32 cellular contexts compared by ENCODE assay signal in genomic region chr2:116761864-116762263, GRCh38.
"Had no signal": no experiment of that assay in that cellular context is flagged by ENCODE, and none has a peak within 500 bp of the region (broad histone marks: within the 10 kb centered on the region; RNA-seq: fewer than 3 reads in every experiment).

No MANE protein-coding gene starts in this region.

- H3K27ac Mint-ChIP-seq: activated CD4-positive, alpha-beta memory T cell treated with anti-CD3 and anti-CD28 coated beads, Interleukin-2, amount 10 ng/mL, durations not matched to agents 7 days and 5 days; activated CD4-positive, alpha-beta T cell treated with anti-CD3 and anti-CD28 coated beads, Interleukin-2, amount 10 ng/mL, durations not matched to agents 7 days and 5 days; activated naive CD4-positive, alpha-beta T cell treated with anti-CD3 and anti-CD28 coated beads, Interleukin-2, amount 50 U/mL, for 24 hours; activated naive CD8-positive, alpha-beta T cell treated with anti-CD3 and anti-CD28 coated beads for 36 hours; activated naive CD8-positive, alpha-beta T cell treated with anti-CD3 and anti-CD28 coated beads, Interleukin-2, amount 50 U/mL, for 24 hours; activated T-helper 17 cell treated with anti-CD3 and anti-CD28 coated beads, Interleukin-2, amount 50 U/mL, for 72 hours; effector memory CD8-positive, alpha-beta T cell; T-helper 1 cell treated with Interleukin-12 subunit alpha and Interleukin-12 subunit beta and Interleukin-4 antibody, amounts not matched to agents 30 μg/mL and 1 μg/mL, for 36 hours; T-helper 2 cell treated with Interferon-gamma antibody and Interleukin-4, amounts not matched to agents 5 μg/mL and 100 μg/mL, for 36 hours had no signal

- H3K27me3 Mint-ChIP-seq: activated CD4-positive, alpha-beta memory T cell treated with anti-CD3 and anti-CD28 coated beads, Interleukin-2, amount 10 ng/mL, durations not matched to agents 7 days and 5 days; activated CD4-positive, alpha-beta T cell treated with anti-CD3 and anti-CD28 coated beads, Interleukin-2, amount 10 ng/mL, durations not matched to agents 7 days and 5 days; activated naive CD4-positive, alpha-beta T cell treated with anti-CD3 and anti-CD28 coated beads, Interleukin-2, amount 50 U/mL, for 24 hours; activated naive CD8-positive, alpha-beta T cell treated with anti-CD3 and anti-CD28 coated beads for 36 hours; activated naive CD8-positive, alpha-beta T cell treated with anti-CD3 and anti-CD28 coated beads, Interleukin-2, amount 50 U/mL, for 24 hours; activated T-helper 17 cell treated with anti-CD3 and anti-CD28 coated beads, Interleukin-2, amount 50 U/mL, for 72 hours; effector memory CD8-positive, alpha-beta T cell had no signal

- H3K4me3 Mint-ChIP-seq: activated CD4-positive, alpha-beta memory T cell treated with anti-CD3 and anti-CD28 coated beads, Interleukin-2, amount 10 ng/mL, durations not matched to agents 7 days and 5 days; activated CD4-positive, alpha-beta T cell treated with anti-CD3 and anti-CD28 coated beads, Interleukin-2, amount 10 ng/mL, durations not matched to agents 7 days and 5 days; activated naive CD4-positive, alpha-beta T cell treated with anti-CD3 and anti-CD28 coated beads, Interleukin-2, amount 50 U/mL, for 24 hours; activated naive CD8-positive, alpha-beta T cell treated with anti-CD3 and anti-CD28 coated beads for 36 hours; activated naive CD8-positive, alpha-beta T cell treated with anti-CD3 and anti-CD28 coated beads, Interleukin-2, amount 50 U/mL, for 24 hours; activated T-cell treated with anti-CD3 and anti-CD28 coated beads, Interleukin-2, amount 50 U/mL, for 4 hours; activated T-helper 17 cell treated with anti-CD3 and anti-CD28 coated beads, Interleukin-2, amount 50 U/mL, for 72 hours; effector memory CD8-positive, alpha-beta T cell; T-helper 1 cell treated with Interleukin-12 subunit alpha and Interleukin-12 subunit beta and Interleukin-4 antibody, amounts not matched to agents 30 μg/mL and 1 μg/mL, for 36 hours; T-helper 2 cell treated with Interferon-gamma antibody and Interleukin-4, amounts not matched to agents 5 μg/mL and 100 μg/mL, for 36 hours had no signal

- H3K36me3 Mint-ChIP-seq: activated naive CD4-positive, alpha-beta T cell treated with anti-CD3 and anti-CD28 coated beads, Interleukin-2, amount 50 U/mL, for 24 hours; activated naive CD8-positive, alpha-beta T cell treated with anti-CD3 and anti-CD28 coated beads for 36 hours had no signal

- DNase-seq: activated CD4-positive, alpha-beta memory T cell treated with anti-CD3 and anti-CD28 coated beads, Interleukin-2, amount 10 ng/mL, durations not matched to agents 7 days and 5 days; activated CD4-positive, alpha-beta T cell treated with anti-CD3 and anti-CD28 coated beads for 1 hour; activated CD4-positive, alpha-beta T cell treated with anti-CD3 and anti-CD28 coated beads for 4 hours; activated CD4-positive, alpha-beta T cell treated with anti-CD3 and anti-CD28 coated beads, Interleukin-2, amount 10 ng/mL, durations not matched to agents 7 days and 5 days; activated CD4-positive, alpha-beta T cell treated with anti-CD3 and anti-CD28 coated beads, Interleukin-2, amount 50 U/mL, for 4 hours; activated CD8-positive, alpha-beta memory T cell treated with anti-CD3 and anti-CD28 coated beads for 24 hours; activated effector memory CD4-positive, alpha-beta T cell treated with Interleukin-2 at 50 U/mL for 16 hours; activated gamma-delta T cell treated with Interleukin-2 at 50 U/mL for 16 hours; activated naive CD4-positive, alpha-beta T cell treated with Interleukin-2 at 50 U/mL for 16 hours; activated naive CD8-positive, alpha-beta T cell treated with anti-CD3 and anti-CD28 coated beads for 36 hours; activated naive CD8-positive, alpha-beta T cell treated with anti-CD3 and anti-CD28 coated beads, Interleukin-2, amount 50 U/mL, for 24 hours; activated T-cell treated with anti-CD3 and anti-CD28 coated beads, Interleukin-2, amount 50 U/mL, for 4 hours; adrenal gland; amygdala; aorta; body of pancreas; caudate nucleus; cortex of kidney; dermis blood vessel endothelial cell; effector CD4-positive, alpha-beta T cell; effector memory CD8-positive, alpha-beta T cell; erythroblast; foreskin keratinocyte; gastrocnemius medialis; glutamatergic neuron; heart left ventricle; T1000 had no signal

- ATAC-seq: activated naive CD8-positive, alpha-beta T cell treated with anti-CD3 and anti-CD28 coated beads, Interleukin-2, amount 50 U/mL, for 24 hours; activated T-cell treated with anti-CD3 and anti-CD28 coated beads, Interleukin-2, amount 50 U/mL, for 4 hours; activated T-helper 17 cell treated with anti-CD3 and anti-CD28 coated beads, Interleukin-2, amount 50 U/mL, for 72 hours; body of pancreas; effector memory CD8-positive, alpha-beta T cell; foreskin keratinocyte; gastrocnemius medialis; heart left ventricle had no signal

- H3K27me3 ChIP-seq: adrenal gland, body of pancreas, esophagus muscularis mucosa, foreskin keratinocyte, gastrocnemius medialis, heart left ventricle had no signal

- H3K4me1 ChIP-seq: adrenal gland, body of pancreas, esophagus muscularis mucosa, foreskin keratinocyte, gastrocnemius medialis, heart left ventricle had no signal

- H3K36me3 ChIP-seq: adrenal gland, esophagus muscularis mucosa, gastrocnemius medialis, heart left ventricle had no signal

- H3K27ac ChIP-seq: adrenal gland, body of pancreas, esophagus muscularis mucosa, foreskin keratinocyte, gastrocnemius medialis, heart left ventricle had no signal

- H3K4me3 ChIP-seq: adrenal gland, body of pancreas, esophagus muscularis mucosa, gastrocnemius medialis, heart left ventricle had no signal

- H3K4me1 Mint-ChIP-seq: activated CD4-positive, alpha-beta memory T cell treated with anti-CD3 and anti-CD28 coated beads, Interleukin-2, amount 10 ng/mL, durations not matched to agents 7 days and 5 days; activated CD4-positive, alpha-beta T cell treated with anti-CD3 and anti-CD28 coated beads, Interleukin-2, amount 10 ng/mL, durations not matched to agents 7 days and 5 days; activated naive CD4-positive, alpha-beta T cell treated with anti-CD3 and anti-CD28 coated beads, Interleukin-2, amount 50 U/mL, for 24 hours; activated naive CD8-positive, alpha-beta T cell treated with anti-CD3 and anti-CD28 coated beads for 36 hours; activated naive CD8-positive, alpha-beta T cell treated with anti-CD3 and anti-CD28 coated beads, Interleukin-2, amount 50 U/mL, for 24 hours; activated T-helper 17 cell treated with anti-CD3 and anti-CD28 coated beads, Interleukin-2, amount 50 U/mL, for 72 hours had no signal
